In genomic region chr19:3932931-3933810, GRCh38 we compare ENCODE assay signal across 12 cellular contexts. TPM values are rescaled to one million over a fixed set of nuclear protein-coding genes. Genes with fewer than 3 reads are reported as not detected.
DNase-seq lines count a peak whose midpoint lies in the region; ATAC-seq and TF ChIP-seq lines count a peak whose summit lies in the region.
"Had no signal": no experiment of that assay in that cellular context is flagged by ENCODE, and none has a peak within 500 bp of the region (broad histone marks: within the 10 kb centered on the region; RNA-seq: fewer than 3 reads in every experiment).

Gene NMRK2, plus strand, starts transcription at chr19:3933069. Its CDS starts 603 bp downstream, at chr19:3933672.

- H3K9ac ChIP-seq in HUES64 (ENCODE audit: low read depth, low read length), result peak within 1 kb of the TSS; percentile 89

- H3K9me3 ChIP-seq in HUES64 (ENCODE audit: insufficient read depth, low read depth, low read length) (no peaks in the 10 kb centered on the region), gastroesophageal sphincter (no peaks in the 10 kb centered on the region)
- H3K9me3 ChIP-seq: ovary had no signal

- H3K4me3 ChIP-seq in HUES64 (ENCODE audit: low read length), result peak within 1 kb of the TSS; percentile 83
- H3K4me3 ChIP-seq in gastroesophageal sphincter, result peak within 1 kb of the TSS in 1 of 2 donors; percentile 38
- H3K4me3 ChIP-seq: ovary had no signal

- H3K4me1 ChIP-seq in HUES64 (ENCODE audit: insufficient read depth, low read length) (no peaks in the 10 kb centered on the region), gastroesophageal sphincter (peaks cover 0 to 25% (median 8%) of the 10 kb centered on the region in 3 donors)

- TF ChIP-seq CTCF in gastroesophageal sphincter (IDR thresholded peaks at IDR 0.05) (no peak), nephron progenitor cell (IDR thresholded peaks at IDR 0.05) (no peak), MCF 10A (IDR thresholded peaks at IDR 0.05; ENCODE audit: unreplicated experiment) (no peak)

- POLR2A ChIA-PET in MCF 10A (lab: Yijun Ruan, JAX), result no interaction called here

- no peaks in the 10 kb centered on the region for H3K36me3 Mint-ChIP-seq in nephron progenitor cell (ENCODE audit: low read depth)
- H3K36me3 Mint-ChIP-seq in activated T-helper 2 cell treated with anti-CD3 and anti-CD28 coated beads, Interferon-gamma antibody, Interleukin-2, Interleukin-4, amounts not matched to agents 10 μg/mL and 5 μg/mL and 100 μg/mL, durations not matched to agents 14 hours and 24 hours and 36 hours (ENCODE audit: low read depth), result no peaks in the 10 kb centered on the region
- H3K36me3 Mint-ChIP-seq in MCF 10A (ENCODE audit: insufficient read depth, unreplicated experiment), result peaks cover 4% of the 10 kb centered on the region
- H3K36me3 Mint-ChIP-seq: CD4-positive, CD25-positive, alpha-beta regulatory T cell had no signal

- no peak for TF ChIP-seq POLR2A in gastroesophageal sphincter (IDR thresholded peaks at IDR 0.05)

- CTCF ChIA-PET in MCF 10A (lab: Yijun Ruan, JAX), result no interaction called here

- BruUV-seq in MCF 10A (replicated peaks; lab: Mats Ljungman, UMichigan), result no TSS peak

- H3K27ac Mint-ChIP-seq in nephron progenitor cell (no peak within 1 kb of the TSS), MCF 10A (ENCODE audit: low read depth, unreplicated experiment) (no peak within 1 kb of the TSS)
- no peak within 1 kb of the TSS for H3K27ac Mint-ChIP-seq in activated T-helper 2 cell treated with anti-CD3 and anti-CD28 coated beads, Interferon-gamma antibody, Interleukin-2, Interleukin-4, amounts not matched to agents 10 μg/mL and 5 μg/mL and 100 μg/mL, durations not matched to agents 14 hours and 24 hours and 36 hours
- H3K27ac Mint-ChIP-seq: CD4-positive, CD25-positive, alpha-beta regulatory T cell had no signal

- peak; percentile 50 for ATAC-seq in gastroesophageal sphincter
- ATAC-seq in activated CD4-positive, CD25-positive, alpha-beta regulatory T cell treated with anti-CD3 and anti-CD28 coated beads, Interleukin-2, amount 50 U/mL, for 24 hours, result no peak

- H3K27ac ChIP-seq in HUES64 (ENCODE audit: low read depth, low read length), result peak within 1 kb of the TSS; percentile 98
- H3K27ac ChIP-seq in gastroesophageal sphincter, result peak within 1 kb of the TSS in 1 of 4 donors; percentile 44
- H3K27ac ChIP-seq: ovary had no signal

- TF ChIP-seq EP300 in gastroesophageal sphincter (IDR thresholded peaks at IDR 0.05), result no peak

- H3K9me3 Mint-ChIP-seq in nephron progenitor cell (no peaks in the 10 kb centered on the region), MCF 10A (ENCODE audit: unreplicated experiment) (no peaks in the 10 kb centered on the region)
- H3K9me3 Mint-ChIP-seq in activated T-helper 2 cell treated with anti-CD3 and anti-CD28 coated beads, Interferon-gamma antibody, Interleukin-2, Interleukin-4, amounts not matched to agents 10 μg/mL and 5 μg/mL and 100 μg/mL, durations not matched to agents 14 hours and 24 hours and 36 hours, result no peaks in the 10 kb centered on the region

- H3K27me3 ChIP-seq in HUES64 (ENCODE audit: insufficient read depth, low read length) (peaks cover 7% of the 10 kb centered on the region; the same call in 1 of the 2 replicates), gastroesophageal sphincter (peaks cover 16% of the 10 kb centered on the region)
- H3K27me3 ChIP-seq: ovary had no signal

- H3K27me3 Mint-ChIP-seq in nephron progenitor cell (ENCODE audit: low read depth, poor library complexity), result peaks cover 54% of the 10 kb centered on the region
- H3K27me3 Mint-ChIP-seq in activated T-helper 2 cell treated with anti-CD3 and anti-CD28 coated beads, Interferon-gamma antibody, Interleukin-2, Interleukin-4, amounts not matched to agents 10 μg/mL and 5 μg/mL and 100 μg/mL, durations not matched to agents 14 hours and 24 hours and 36 hours (ENCODE audit: low read depth), result peaks cover 11% of the 10 kb centered on the region
- peaks cover 12% of the 10 kb centered on the region for H3K27me3 Mint-ChIP-seq in MCF 10A (ENCODE audit: insufficient read depth, unreplicated experiment)

- DNase-seq in D341Med (ENCODE audit: low spot score) (peak; percentile 72), nephron progenitor cell (peak; percentile 34), MCF 10A (ENCODE audit: unreplicated experiment) (no peak), KBM-7 (no peak)
- DNase-seq in activated T-helper 2 cell treated with anti-CD3 and anti-CD28 coated beads, Interferon-gamma antibody, Interleukin-2, Interleukin-4, amounts not matched to agents 10 μg/mL and 5 μg/mL and 100 μg/mL, durations not matched to agents 14 hours and 24 hours and 36 hours (ENCODE audit: low spot score), result no peak
- DNase-seq: CD4-positive, CD25-positive, alpha-beta regulatory T cell; kidney glomerular epithelial cell; NCI-H748 treated with DMSO at 0.1 percent for 48 hours; ovary had no signal

- intact Hi-C loops in activated T-helper 2 cell treated with anti-CD3 and anti-CD28 coated beads, Interferon-gamma antibody, Interleukin-2, Interleukin-4, amounts not matched to agents 10 μg/mL and 5 μg/mL and 100 μg/mL, durations not matched to agents 14 hours and 24 hours and 36 hours (cut with micrococcal nuclease), result no loop called here
- intact Hi-C loops in MCF 10A (cut with micrococcal nuclease), result no loop called here

- peak within 1 kb of the TSS; percentile 56 for H3K4me3 Mint-ChIP-seq in nephron progenitor cell
- H3K4me3 Mint-ChIP-seq in activated T-helper 2 cell treated with anti-CD3 and anti-CD28 coated beads, Interferon-gamma antibody, Interleukin-2, Interleukin-4, amounts not matched to agents 10 μg/mL and 5 μg/mL and 100 μg/mL, durations not matched to agents 14 hours and 24 hours and 36 hours (ENCODE audit: low read depth), result no peak within 1 kb of the TSS
- no peak within 1 kb of the TSS for H3K4me3 Mint-ChIP-seq in MCF 10A (ENCODE audit: unreplicated experiment)
- H3K4me3 Mint-ChIP-seq: CD4-positive, CD25-positive, alpha-beta regulatory T cell had no signal

- in situ Hi-C loops in KBM-7 (cut with MboI; ENCODE audit: low pct_unique_long_range_greater_than_20kb, low sequenced_read_pairs), result no loop called here

- under 1% methylated on average over 51 of the region's 51 CpGs for WGBS in HUES64
- WGBS in gastroesophageal sphincter (ENCODE audit: low coverage in 1 of 2), 2 donors, result 0% methylated on average over 3 to 5 of the region's 51 CpGs

- H3K36me3 ChIP-seq in HUES64 (ENCODE audit: insufficient read depth, low read length) (0 out of 2 replicates have a peak, but pooled peaks cover 3% of the 10 kb centered on the region), gastroesophageal sphincter (no peaks in the 10 kb centered on the region)
- H3K36me3 ChIP-seq: ovary had no signal

- H3K4me1 Mint-ChIP-seq in nephron progenitor cell (no peaks in the 10 kb centered on the region), MCF 10A (ENCODE audit: insufficient read depth, unreplicated experiment) (no peaks in the 10 kb centered on the region)
- no peaks in the 10 kb centered on the region for H3K4me1 Mint-ChIP-seq in activated T-helper 2 cell treated with anti-CD3 and anti-CD28 coated beads, Interferon-gamma antibody, Interleukin-2, Interleukin-4, amounts not matched to agents 10 μg/mL and 5 μg/mL and 100 μg/mL, durations not matched to agents 14 hours and 24 hours and 36 hours (ENCODE audit: low read depth)
- H3K4me1 Mint-ChIP-seq: CD4-positive, CD25-positive, alpha-beta regulatory T cell had no signal

RNA-seq across cellular contexts. Expression of gene NMRK2, which starts in this region (rescaled TPM):
- 40.9 TPM for polyA plus RNA-seq in HUES64 (2013, experiment 1 of 2)
- polyA plus RNA-seq in HUES64 (2013, experiment 2 of 2), result 38.4 TPM
- total RNA-seq in gastroesophageal sphincter (1 to 10 TPM in 2 of 4 donors, under 1 TPM in 1, not detected in 1; 0.69 to 8.6 (median 7.3) TPM), MCF 10A (2022) (not detected in 2 replicates)
- not detected in 2 replicates for total RNA-seq in activated T-helper 2 cell treated with anti-CD3 and anti-CD28 coated beads, Interferon-gamma antibody, Interleukin-2, Interleukin-4, amounts not matched to agents 10 μg/mL and 5 μg/mL and 100 μg/mL, durations not matched to agents 14 hours and 24 hours and 36 hours
- total RNA-seq: CD4-positive, CD25-positive, alpha-beta regulatory T cell had no signal
- polyA plus RNA-seq: CD4-positive, CD25-positive, alpha-beta regulatory T cell had no signal

Comparison
In these comparisons a context has a peak if more than half of its experiments do, and no peak if none do; other contexts are left out.
1. DNase-seq: peak in D341Med (single experiment) and nephron progenitor cell (single experiment); none in activated T-helper 2 cell treated with anti-CD3 and anti-CD28 coated beads, Interferon-gamma antibody, Interleukin-2, Interleukin-4, amounts not matched to agents 10 μg/mL and 5 μg/mL and 100 μg/mL, durations not matched to agents 14 hours and 24 hours and 36 hours (single experiment), MCF 10A (single experiment) and KBM-7 (single experiment).